Comparison of ENCODE assay signal across 8 cellular contexts in the genomic region with DNA sequence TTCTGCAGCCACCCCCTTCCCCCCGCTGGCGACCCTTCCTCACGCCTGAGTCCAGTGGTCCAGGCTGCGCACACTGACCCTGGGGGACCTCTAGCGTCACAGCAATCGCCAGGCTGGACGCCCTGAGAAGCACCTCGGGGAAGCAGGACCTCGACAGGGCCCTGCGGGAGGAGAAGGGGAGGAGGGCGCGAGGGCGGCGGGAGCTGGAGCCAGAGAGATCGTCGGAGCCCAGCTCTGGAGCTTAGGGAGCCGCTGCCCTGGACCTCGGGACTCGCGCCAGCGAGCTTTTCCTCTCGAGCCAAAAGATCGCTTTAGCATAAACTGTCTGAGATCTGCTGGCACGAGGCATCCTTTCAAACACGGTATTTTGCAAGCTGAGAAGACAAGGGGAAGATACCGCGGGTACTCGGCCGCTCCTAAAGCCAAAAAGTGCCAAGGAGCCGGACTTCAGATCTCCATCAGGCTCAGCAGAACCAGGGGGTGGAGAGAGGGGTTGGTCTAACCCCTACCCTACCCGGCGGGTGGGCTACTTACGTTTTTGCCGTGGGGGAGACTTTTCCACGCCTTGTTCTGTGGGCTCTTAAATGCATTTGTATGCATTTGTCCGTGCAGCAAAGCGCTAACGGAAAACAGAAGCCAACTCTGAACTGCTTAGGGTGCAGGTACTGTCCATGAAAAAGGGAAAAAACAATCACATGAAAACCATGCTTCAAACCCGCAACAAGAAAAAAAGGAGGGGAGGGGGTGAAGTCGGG. TPM values are rescaled to one million over a fixed set of nuclear protein-coding genes. Genes with fewer than 3 reads are reported as not detected.
A peak's percentile ranks its signal among the peaks of the same experiment; 100 is the strongest.
DNase-seq lines count a peak whose midpoint lies in the region; ATAC-seq and TF ChIP-seq lines count a peak whose summit lies in the region.

No MANE protein-coding gene starts in this region.

- ATAC-seq in left lobe of liver, result peak; percentile 23

- no peaks in the 10 kb centered on the region for H3K36me3 ChIP-seq in ACC112 (ENCODE audit: insufficient read depth, low read length)
- H3K36me3 ChIP-seq in mammary epithelial cell (ENCODE audit: insufficient read depth, low read length), result no peaks in the 10 kb centered on the region
- no peaks in the 10 kb centered on the region for H3K36me3 ChIP-seq in tibial artery

- CTCF ChIA-PET in HEK293T (lab: Yijun Ruan, JAX) (interaction anchor here (0.6 kb wide), 1 partner anchor 468 kb away, joined by 3 read pairs; no protein-coding TSS in a partner anchor), mammary epithelial cell (lab: Charles Lee; ENCODE audit: low non-redundant PET) (no interaction called here)

- POLR2A ChIA-PET in HEK293T (lab: Yijun Ruan, JAX), result no interaction called here

- no peak for TF ChIP-seq CTCF in mammary epithelial cell (conservative IDR thresholded peaks at IDR 0.05 in 1 of 2, IDR thresholded peaks at IDR 0.05 in 1 of 2; ENCODE audit: extremely low read depth in 1 of 2, insufficient read depth in 1 of 2, low read depth in 1 of 2, low read length in 2 of 2)
- TF ChIP-seq CTCF in tibial artery (IDR thresholded peaks at IDR 0.05), result no peak

- BruUV-seq in mammary epithelial cell (replicated peaks; lab: Mats Ljungman, UMichigan), result no TSS peak

- intact Hi-C loops in mammary epithelial cell (cut with micrococcal nuclease), result no loop called here
- intact Hi-C loops in tibial artery (cut with DNase I; ENCODE audit: low total_unique reads), result no loop called here

- H3K9me3 ChIP-seq in mammary epithelial cell (replicated peaks; ENCODE audit: insufficient read depth, low read length), result no peaks in the 10 kb centered on the region
- H3K9me3 ChIP-seq in tibial artery, result no peaks in the 10 kb centered on the region

- no peaks in the 10 kb centered on the region for H4K20me1 ChIP-seq in mammary epithelial cell (ENCODE audit: insufficient read depth, low read length)

- DNase-seq in HEK293T (ENCODE audit: extremely low spot score) (peak; percentile 55), mammary epithelial cell (no peak), left lobe of liver (ENCODE audit: low spot score) (peak; percentile 44), tibial artery (no peak), OCI-M1 (lab: John Stamatoyannopoulos, UW) (no peak), hippocampal formation (lab: John Stamatoyannopoulos, UW) (no peak), NCI-H2171 treated with DMSO at 0.1 percent for 48 hours (lab: John Stamatoyannopoulos, UW) (no peak)

- peak overlapping the region; percentile 45 for H3K4me2 ChIP-seq in mammary epithelial cell (ENCODE audit: insufficient read depth, low read depth, low read length)

- H3K79me2 ChIP-seq in ACC112 (ENCODE audit: control insufficient read depth, insufficient read depth, low read length, unreplicated experiment) (no peaks in the 10 kb centered on the region), mammary epithelial cell (ENCODE audit: insufficient read depth, low read length) (no peaks in the 10 kb centered on the region)

- H3K4me1 ChIP-seq in ACC112 (ENCODE audit: control insufficient read depth, insufficient read depth, low read length, unreplicated experiment) (peaks cover 8% of the 10 kb centered on the region), mammary epithelial cell (ENCODE audit: insufficient read depth, low read length) (peaks cover 20% of the 10 kb centered on the region), tibial artery (peaks cover 0 to 26% (median 20%) of the 10 kb centered on the region in 4 donors)

- H2AFZ ChIP-seq in ACC112 (ENCODE audit: low read length, unreplicated experiment) (peak overlapping the region; percentile 72), mammary epithelial cell (ENCODE audit: low read depth, low read length) (peak overlapping the region; percentile 42)

- no peak overlapping the region for H3K9ac ChIP-seq in mammary epithelial cell (ENCODE audit: insufficient read depth, low read length)

- in situ Hi-C loops in mammary epithelial cell (cut with MboI; ENCODE audit: low sequenced_read_pairs in 2 of 2), result no loop called here

- H3K4me3 ChIP-seq in ACC112 (ENCODE audit: low read depth, low read length) (peak overlapping the region; percentile 66), mammary epithelial cell (replicated peaks in 1 of 3; ENCODE audit: insufficient read depth in 1 of 3, low read depth in 2 of 3, low read length in 3 of 3) (peak overlapping the region in 1 of 3 experiments; percentile 21), tibial artery (peak overlapping the region; percentile 40 to 49)

- H3K27ac ChIP-seq in ACC112 (ENCODE audit: low read depth, low read length), result no peak overlapping the region
- H3K27ac ChIP-seq in mammary epithelial cell (ENCODE audit: insufficient read depth, low read depth, low read length), result no peak overlapping the region
- H3K27ac ChIP-seq in tibial artery, result no peak overlapping the region

- H3K27me3 ChIP-seq in ACC112 (ENCODE audit: insufficient read depth, low read length) (peaks cover 38% of the 10 kb centered on the region), mammary epithelial cell (ENCODE audit: insufficient read depth, low read length) (peaks cover 34% of the 10 kb centered on the region), tibial artery (peaks cover 0 to 18% of the 10 kb centered on the region in 2 donors)

- WGBS in mammary epithelial cell (ENCODE audit: low coverage, missing lambda C conversion rate), result 11% methylated on average over 23 of the region's 40 CpGs

- dilution Hi-C loops in mammary epithelial cell (cut with HindIII; ENCODE audit: low sequenced_read_pairs), result no loop called here

TF ChIP-seq in HEK293T, 16 proteins besides CTCF, POLR2A, EP300 and RAD21:
- TF ChIP-seq SP1 (IDR thresholded peaks at IDR 0.05) (no peak), L3MBTL2 (conservative IDR thresholded peaks at IDR 0.05) (peak; percentile 63; the same call in 1 of the 2 replicates), ELF4 (IDR thresholded peaks at IDR 0.05) (no peak), ZNF384 (IDR thresholded peaks at IDR 0.05) (no peak), BHLHE40 (IDR thresholded peaks at IDR 0.05; ENCODE audit: borderline replicate concordance) (no peak)

RNA-seq across cellular contexts. Expression of a gene that starts 0.6 kb away (rescaled TPM):
- total RNA-seq in mammary epithelial cell (not detected), left lobe of liver (not detected)
- not detected for polyA plus RNA-seq in mammary epithelial cell
- not detected for polyA minus RNA-seq in mammary epithelial cell

Comparison
In these comparisons a context has a peak if more than half of its experiments do, and no peak if none do; other contexts are left out.
1. DNase-seq: peak in HEK293T (single experiment) and left lobe of liver (single experiment); none in mammary epithelial cell (single experiment), tibial artery (0 of 2), OCI-M1 (single experiment), hippocampal formation (0 of 2) and NCI-H2171 treated with DMSO at 0.1 percent for 48 hours (single experiment).